In the genomic region with DNA sequence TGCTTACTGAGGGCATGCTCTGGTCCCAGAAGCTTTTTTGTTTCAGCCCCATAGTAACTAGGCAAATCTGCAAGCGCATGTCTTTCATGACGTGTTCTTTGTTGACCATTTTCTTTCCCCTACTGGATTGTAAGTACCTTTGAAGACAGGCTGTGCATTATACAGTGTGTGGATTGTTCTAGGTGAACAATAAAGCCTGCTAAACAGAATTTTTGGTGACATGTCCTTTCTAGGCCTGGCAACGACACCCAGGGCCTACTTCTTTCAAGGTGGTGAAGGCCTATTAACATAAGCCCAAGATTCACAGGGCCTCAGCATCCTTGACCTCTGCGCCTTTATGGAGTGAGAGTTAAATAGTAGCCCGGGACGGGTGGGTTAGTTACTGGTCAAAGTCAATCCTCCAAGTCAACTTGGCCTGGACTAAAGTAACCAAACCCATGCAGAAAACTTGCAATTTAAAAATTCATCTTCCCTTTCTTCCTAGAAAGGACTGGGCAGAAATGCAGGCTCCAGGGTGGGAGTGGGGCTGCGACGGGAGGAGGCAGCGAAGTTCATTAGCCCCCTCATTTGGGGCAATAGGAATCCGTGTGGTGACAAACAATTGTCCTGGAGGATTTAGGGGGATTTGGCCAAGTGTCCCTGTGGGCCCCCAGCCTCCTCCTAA, we compare ENCODE assay signal across 1 cellular context.
TF ChIP-seq lines count a peak whose summit lies in the region.

No MANE protein-coding gene starts in this region.

TF ChIP-seq in HepG2, 621 proteins besides CTCF, POLR2A, EP300 and RAD21 (continued from another document and continues in another):
- TF ChIP-seq, protein P1, sequence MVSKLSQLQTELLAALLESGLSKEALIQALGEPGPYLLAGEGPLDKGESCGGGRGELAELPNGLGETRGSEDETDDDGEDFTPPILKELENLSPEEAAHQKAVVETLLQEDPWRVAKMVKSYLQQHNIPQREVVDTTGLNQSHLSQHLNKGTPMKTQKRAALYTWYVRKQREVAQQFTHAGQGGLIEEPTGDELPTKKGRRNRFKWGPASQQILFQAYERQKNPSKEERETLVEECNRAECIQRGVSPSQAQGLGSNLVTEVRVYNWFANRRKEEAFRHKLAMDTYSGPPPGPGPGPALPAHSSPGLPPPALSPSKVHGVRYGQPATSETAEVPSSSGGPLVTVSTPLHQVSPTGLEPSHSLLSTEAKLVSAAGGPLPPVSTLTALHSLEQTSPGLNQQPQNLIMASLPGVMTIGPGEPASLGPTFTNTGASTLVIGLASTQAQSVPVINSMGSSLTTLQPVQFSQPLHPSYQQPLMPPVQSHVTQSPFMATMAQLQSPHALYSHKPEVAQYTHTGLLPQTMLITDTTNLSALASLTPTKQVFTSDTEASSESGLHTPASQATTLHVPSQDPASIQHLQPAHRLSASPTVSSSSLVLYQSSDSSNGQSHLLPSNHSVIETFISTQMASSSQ (IDR thresholded peaks at IDR 0.05; ENCODE audit: low read depth), result peak; percentile 41; the same call in 1 of the 2 replicates
- TF ChIP-seq, protein P1 (CRISPR knock-in tag; IDR thresholded peaks at IDR 0.05; ENCODE audit: borderline replicate concordance), result no peak
- TF ChIP-seq SOX13 (IDR thresholded peaks at IDR 0.05) (no peak), SOX13 (CRISPR knock-in tag; conservative IDR thresholded peaks at IDR 0.05 in 1 of 2, IDR thresholded peaks at IDR 0.05 in 1 of 2) (peak in 1 of 2 experiments; percentile 35; a peak in 2 of 4 replicates), MED1 (CRISPR knock-in tag; IDR thresholded peaks at IDR 0.05) (0 out of 2 replicates have a peak, but pooled peaks have one; percentile 0), ZNF264 (CRISPR knock-in tag; IDR thresholded peaks at IDR 0.05) (peak; percentile 12; the same call in 1 of the 2 replicates), ZNF530 (CRISPR knock-in tag; IDR thresholded peaks at IDR 0.05; ENCODE audit: low read depth) (0 out of 2 replicates have a peak, but pooled peaks have one; percentile 34), GFI1 (CRISPR knock-in tag; IDR thresholded peaks at IDR 0.05; ENCODE audit: borderline replicate concordance) (0 out of 2 replicates have a peak, but pooled peaks have one; percentile 17), ZNF124 (CRISPR knock-in tag; IDR thresholded peaks at IDR 0.05) (peak; percentile 52; the same call in 1 of the 2 replicates), KDM6A (CRISPR knock-in tag; IDR thresholded peaks at IDR 0.05; ENCODE audit: low read depth) (0 out of 2 replicates have a peak, but pooled peaks have one; percentile 41), HNF4G (IDR thresholded peaks at IDR 0.05; ENCODE audit: borderline replicate concordance, low read depth, low read length) (peak; percentile 40; the same call in 1 of the 2 replicates), HNF4G (CRISPR knock-in tag; IDR thresholded peaks at IDR 0.05; ENCODE audit: borderline replicate concordance, low read depth) (peak; percentile 36; the same call in 1 of the 2 replicates), ZNF501 (CRISPR knock-in tag; IDR thresholded peaks at IDR 0.05) (peak; percentile 26; the same call in 1 of the 2 replicates), HNF4A (CRISPR knock-in tag; IDR thresholded peaks at IDR 0.05) (peak; percentile 43), ZNF33A (CRISPR knock-in tag; IDR thresholded peaks at IDR 0.05; ENCODE audit: borderline replicate concordance) (peak; percentile 73; the same call in 1 of the 2 replicates), CREB1 (IDR thresholded peaks at IDR 0.05) (peak; percentile 56; the same call in 1 of the 2 replicates), CREB1 (CRISPR knock-in tag; IDR thresholded peaks at IDR 0.05) (peak; percentile 51; the same call in 1 of the 2 replicates), SP5 (CRISPR knock-in tag; IDR thresholded peaks at IDR 0.05; ENCODE audit: borderline replicate concordance, low read depth) (no peak), NR2F6 (IDR thresholded peaks at IDR 0.05) (peak; percentile 52), NR2F6 (CRISPR knock-in tag; IDR thresholded peaks at IDR 0.05) (peak; percentile 71; the same call in 1 of the 2 replicates), MAFF (IDR thresholded peaks at IDR 0.05; ENCODE audit: low read depth, low read length) (0 out of 2 replicates have a peak, but pooled peaks have one; percentile 20), SPEN (CRISPR knock-in tag; IDR thresholded peaks at IDR 0.05; ENCODE audit: low read depth) (no peak), MAFK (conservative IDR thresholded peaks at IDR 0.05 in 1 of 2, IDR thresholded peaks at IDR 0.05 in 1 of 2; ENCODE audit: low read length in 2 of 2) (peak; percentile 39 to 56; a peak in 3 of 4 replicates), ZNF24 (IDR thresholded peaks at IDR 0.05) (no peak), CREM (IDR thresholded peaks at IDR 0.05) (peak; percentile 50; the same call in 1 of the 2 replicates), CREM (CRISPR knock-in tag; IDR thresholded peaks at IDR 0.05) (no peak), NR2F2 (IDR thresholded peaks at IDR 0.05; ENCODE audit: borderline replicate concordance, low read depth) (0 out of 2 replicates have a peak, but pooled peaks have one; percentile 14), ZFY (CRISPR knock-in tag; IDR thresholded peaks at IDR 0.05) (peak; percentile 60)
- TF ChIP-seq, protein P2, sequence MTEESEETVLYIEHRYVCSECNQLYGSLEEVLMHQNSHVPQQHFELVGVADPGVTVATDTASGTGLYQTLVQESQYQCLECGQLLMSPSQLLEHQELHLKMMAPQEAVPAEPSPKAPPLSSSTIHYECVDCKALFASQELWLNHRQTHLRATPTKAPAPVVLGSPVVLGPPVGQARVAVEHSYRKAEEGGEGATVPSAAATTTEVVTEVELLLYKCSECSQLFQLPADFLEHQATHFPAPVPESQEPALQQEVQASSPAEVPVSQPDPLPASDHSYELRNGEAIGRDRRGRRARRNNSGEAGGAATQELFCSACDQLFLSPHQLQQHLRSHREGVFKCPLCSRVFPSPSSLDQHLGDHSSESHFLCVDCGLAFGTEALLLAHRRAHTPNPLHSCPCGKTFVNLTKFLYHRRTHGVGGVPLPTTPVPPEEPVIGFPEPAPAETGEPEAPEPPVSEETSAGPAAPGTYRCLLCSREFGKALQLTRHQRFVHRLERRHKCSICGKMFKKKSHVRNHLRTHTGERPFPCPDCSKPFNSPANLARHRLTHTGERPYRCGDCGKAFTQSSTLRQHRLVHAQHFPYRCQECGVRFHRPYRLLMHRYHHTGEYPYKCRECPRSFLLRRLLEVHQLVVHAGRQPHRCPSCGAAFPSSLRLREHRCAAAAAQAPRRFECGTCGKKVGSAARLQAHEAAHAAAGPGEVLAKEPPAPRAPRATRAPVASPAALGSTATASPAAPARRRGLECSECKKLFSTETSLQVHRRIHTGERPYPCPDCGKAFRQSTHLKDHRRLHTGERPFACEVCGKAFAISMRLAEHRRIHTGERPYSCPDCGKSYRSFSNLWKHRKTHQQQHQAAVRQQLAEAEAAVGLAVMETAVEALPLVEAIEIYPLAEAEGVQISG (CRISPR knock-in tag; IDR thresholded peaks at IDR 0.05), result 0 out of 2 replicates have a peak, but pooled peaks have one; percentile 4
- TF ChIP-seq, protein P3, sequence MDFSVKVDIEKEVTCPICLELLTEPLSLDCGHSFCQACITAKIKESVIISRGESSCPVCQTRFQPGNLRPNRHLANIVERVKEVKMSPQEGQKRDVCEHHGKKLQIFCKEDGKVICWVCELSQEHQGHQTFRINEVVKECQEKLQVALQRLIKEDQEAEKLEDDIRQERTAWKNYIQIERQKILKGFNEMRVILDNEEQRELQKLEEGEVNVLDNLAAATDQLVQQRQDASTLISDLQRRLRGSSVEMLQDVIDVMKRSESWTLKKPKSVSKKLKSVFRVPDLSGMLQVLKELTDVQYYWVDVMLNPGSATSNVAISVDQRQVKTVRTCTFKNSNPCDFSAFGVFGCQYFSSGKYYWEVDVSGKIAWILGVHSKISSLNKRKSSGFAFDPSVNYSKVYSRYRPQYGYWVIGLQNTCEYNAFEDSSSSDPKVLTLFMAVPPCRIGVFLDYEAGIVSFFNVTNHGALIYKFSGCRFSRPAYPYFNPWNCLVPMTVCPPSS (IDR thresholded peaks at IDR 0.05), result no peak
- TF ChIP-seq, protein P4, sequence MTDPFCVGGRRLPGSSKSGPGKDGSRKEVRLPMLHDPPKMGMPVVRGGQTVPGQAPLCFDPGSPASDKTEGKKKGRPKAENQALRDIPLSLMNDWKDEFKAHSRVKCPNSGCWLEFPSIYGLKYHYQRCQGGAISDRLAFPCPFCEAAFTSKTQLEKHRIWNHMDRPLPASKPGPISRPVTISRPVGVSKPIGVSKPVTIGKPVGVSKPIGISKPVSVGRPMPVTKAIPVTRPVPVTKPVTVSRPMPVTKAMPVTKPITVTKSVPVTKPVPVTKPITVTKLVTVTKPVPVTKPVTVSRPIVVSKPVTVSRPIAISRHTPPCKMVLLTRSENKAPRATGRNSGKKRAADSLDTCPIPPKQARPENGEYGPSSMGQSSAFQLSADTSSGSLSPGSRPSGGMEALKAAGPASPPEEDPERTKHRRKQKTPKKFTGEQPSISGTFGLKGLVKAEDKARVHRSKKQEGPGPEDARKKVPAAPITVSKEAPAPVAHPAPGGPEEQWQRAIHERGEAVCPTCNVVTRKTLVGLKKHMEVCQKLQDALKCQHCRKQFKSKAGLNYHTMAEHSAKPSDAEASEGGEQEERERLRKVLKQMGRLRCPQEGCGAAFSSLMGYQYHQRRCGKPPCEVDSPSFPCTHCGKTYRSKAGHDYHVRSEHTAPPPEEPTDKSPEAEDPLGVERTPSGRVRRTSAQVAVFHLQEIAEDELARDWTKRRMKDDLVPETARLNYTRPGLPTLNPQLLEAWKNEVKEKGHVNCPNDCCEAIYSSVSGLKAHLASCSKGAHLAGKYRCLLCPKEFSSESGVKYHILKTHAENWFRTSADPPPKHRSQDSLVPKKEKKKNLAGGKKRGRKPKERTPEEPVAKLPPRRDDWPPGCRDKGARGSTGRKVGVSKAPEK (CRISPR knock-in tag; IDR thresholded peaks at IDR 0.05; ENCODE audit: borderline replicate concordance), result no peak
- TF ChIP-seq, protein P5, sequence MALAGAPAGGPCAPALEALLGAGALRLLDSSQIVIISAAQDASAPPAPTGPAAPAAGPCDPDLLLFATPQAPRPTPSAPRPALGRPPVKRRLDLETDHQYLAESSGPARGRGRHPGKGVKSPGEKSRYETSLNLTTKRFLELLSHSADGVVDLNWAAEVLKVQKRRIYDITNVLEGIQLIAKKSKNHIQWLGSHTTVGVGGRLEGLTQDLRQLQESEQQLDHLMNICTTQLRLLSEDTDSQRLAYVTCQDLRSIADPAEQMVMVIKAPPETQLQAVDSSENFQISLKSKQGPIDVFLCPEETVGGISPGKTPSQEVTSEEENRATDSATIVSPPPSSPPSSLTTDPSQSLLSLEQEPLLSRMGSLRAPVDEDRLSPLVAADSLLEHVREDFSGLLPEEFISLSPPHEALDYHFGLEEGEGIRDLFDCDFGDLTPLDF (CRISPR knock-in tag; IDR thresholded peaks at IDR 0.05), result 0 out of 2 replicates have a peak, but pooled peaks have one; percentile 57
- TF ChIP-seq, protein P6, sequence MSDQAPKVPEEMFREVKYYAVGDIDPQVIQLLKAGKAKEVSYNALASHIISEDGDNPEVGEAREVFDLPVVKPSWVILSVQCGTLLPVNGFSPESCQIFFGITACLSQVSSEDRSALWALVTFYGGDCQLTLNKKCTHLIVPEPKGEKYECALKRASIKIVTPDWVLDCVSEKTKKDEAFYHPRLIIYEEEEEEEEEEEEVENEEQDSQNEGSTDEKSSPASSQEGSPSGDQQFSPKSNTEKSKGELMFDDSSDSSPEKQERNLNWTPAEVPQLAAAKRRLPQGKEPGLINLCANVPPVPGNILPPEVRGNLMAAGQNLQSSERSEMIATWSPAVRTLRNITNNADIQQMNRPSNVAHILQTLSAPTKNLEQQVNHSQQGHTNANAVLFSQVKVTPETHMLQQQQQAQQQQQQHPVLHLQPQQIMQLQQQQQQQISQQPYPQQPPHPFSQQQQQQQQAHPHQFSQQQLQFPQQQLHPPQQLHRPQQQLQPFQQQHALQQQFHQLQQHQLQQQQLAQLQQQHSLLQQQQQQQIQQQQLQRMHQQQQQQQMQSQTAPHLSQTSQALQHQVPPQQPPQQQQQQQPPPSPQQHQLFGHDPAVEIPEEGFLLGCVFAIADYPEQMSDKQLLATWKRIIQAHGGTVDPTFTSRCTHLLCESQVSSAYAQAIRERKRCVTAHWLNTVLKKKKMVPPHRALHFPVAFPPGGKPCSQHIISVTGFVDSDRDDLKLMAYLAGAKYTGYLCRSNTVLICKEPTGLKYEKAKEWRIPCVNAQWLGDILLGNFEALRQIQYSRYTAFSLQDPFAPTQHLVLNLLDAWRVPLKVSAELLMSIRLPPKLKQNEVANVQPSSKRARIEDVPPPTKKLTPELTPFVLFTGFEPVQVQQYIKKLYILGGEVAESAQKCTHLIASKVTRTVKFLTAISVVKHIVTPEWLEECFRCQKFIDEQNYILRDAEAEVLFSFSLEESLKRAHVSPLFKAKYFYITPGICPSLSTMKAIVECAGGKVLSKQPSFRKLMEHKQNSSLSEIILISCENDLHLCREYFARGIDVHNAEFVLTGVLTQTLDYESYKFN (CRISPR knock-in tag; conservative IDR thresholded peaks at IDR 0.05), result peak; percentile 78
- TF ChIP-seq, protein P7, sequence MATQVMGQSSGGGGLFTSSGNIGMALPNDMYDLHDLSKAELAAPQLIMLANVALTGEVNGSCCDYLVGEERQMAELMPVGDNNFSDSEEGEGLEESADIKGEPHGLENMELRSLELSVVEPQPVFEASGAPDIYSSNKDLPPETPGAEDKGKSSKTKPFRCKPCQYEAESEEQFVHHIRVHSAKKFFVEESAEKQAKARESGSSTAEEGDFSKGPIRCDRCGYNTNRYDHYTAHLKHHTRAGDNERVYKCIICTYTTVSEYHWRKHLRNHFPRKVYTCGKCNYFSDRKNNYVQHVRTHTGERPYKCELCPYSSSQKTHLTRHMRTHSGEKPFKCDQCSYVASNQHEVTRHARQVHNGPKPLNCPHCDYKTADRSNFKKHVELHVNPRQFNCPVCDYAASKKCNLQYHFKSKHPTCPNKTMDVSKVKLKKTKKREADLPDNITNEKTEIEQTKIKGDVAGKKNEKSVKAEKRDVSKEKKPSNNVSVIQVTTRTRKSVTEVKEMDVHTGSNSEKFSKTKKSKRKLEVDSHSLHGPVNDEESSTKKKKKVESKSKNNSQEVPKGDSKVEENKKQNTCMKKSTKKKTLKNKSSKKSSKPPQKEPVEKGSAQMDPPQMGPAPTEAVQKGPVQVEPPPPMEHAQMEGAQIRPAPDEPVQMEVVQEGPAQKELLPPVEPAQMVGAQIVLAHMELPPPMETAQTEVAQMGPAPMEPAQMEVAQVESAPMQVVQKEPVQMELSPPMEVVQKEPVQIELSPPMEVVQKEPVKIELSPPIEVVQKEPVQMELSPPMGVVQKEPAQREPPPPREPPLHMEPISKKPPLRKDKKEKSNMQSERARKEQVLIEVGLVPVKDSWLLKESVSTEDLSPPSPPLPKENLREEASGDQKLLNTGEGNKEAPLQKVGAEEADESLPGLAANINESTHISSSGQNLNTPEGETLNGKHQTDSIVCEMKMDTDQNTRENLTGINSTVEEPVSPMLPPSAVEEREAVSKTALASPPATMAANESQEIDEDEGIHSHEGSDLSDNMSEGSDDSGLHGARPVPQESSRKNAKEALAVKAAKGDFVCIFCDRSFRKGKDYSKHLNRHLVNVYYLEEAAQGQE (IDR thresholded peaks at IDR 0.05; ENCODE audit: borderline replicate concordance in 1 of 2, low read depth in 1 of 2, low read length in 2 of 2), result 0 out of 4 replicates have a peak, but pooled peaks of 1 of the 2 experiments have one; percentile 6
